In the genomic region with DNA sequence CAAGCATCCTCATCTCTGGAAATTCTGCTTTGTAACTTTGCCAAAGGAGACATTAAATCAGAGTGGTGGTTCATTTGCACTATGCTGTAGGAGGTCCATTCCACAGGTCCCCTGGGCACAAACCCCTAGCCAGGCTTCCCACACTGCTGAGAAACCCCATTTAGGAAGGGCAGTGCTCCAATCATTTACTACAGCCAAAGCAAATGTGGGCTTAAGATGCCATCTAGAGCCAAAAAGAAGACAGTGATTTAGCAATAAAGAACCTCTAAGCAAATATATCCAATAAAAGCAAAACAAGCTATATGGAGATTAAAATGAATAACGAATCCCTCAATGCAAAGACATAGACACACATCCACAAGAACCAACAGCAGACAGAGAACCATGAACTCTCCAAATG, we compare ENCODE assay signal across 12 cellular contexts.
DNase-seq lines count a peak whose midpoint lies in the region; ATAC-seq, FAIRE-seq and TF ChIP-seq lines count a peak whose summit lies in the region.
"Had no signal": no experiment of that assay in that cellular context is flagged by ENCODE, and none has a peak within 500 bp of the region (broad histone marks: within the 10 kb centered on the region; RNA-seq: fewer than 3 reads in every experiment).

No MANE protein-coding gene starts in this region.

- DNase-seq in ACHN (peak; percentile 45), GM12865 (ENCODE audit: low read depth) (peak; percentile 30), RCC 7860 (ENCODE audit: low spot score) (peak; percentile 27), fibroblast of the conjunctiva (ENCODE audit: low read depth) (peak; percentile 20)
- DNase-seq in naive thymus-derived CD4-positive, alpha-beta T cell = no peak
- DNase-seq in stimulated activated naive CD8-positive, alpha-beta T cell treated with anti-CD3 and anti-CD28 coated beads, Interleukin-15, amount 100 ng/mL, for 72 hours = no peak
- DNase-seq: adrenal gland had no signal

- ATAC-seq in GM21737 (IDR thresholded peaks at IDR 0.05; ENCODE audit: unreplicated experiment) (no peak), GM18519 (IDR thresholded peaks at IDR 0.05; ENCODE audit: low FRiP score, unreplicated experiment) (no peak)
- no peak for ATAC-seq in naive thymus-derived CD4-positive, alpha-beta T cell
- no peak for ATAC-seq in stimulated activated naive CD8-positive, alpha-beta T cell treated with anti-CD3 and anti-CD28 coated beads, Interleukin-15, amount 100 ng/mL, for 72 hours

- FAIRE-seq in RCC 7860 (lab: Jason Lieb, UNC) = no peak
- FAIRE-seq: urothelium cell line had no signal

- H3K4me1 Mint-ChIP-seq in naive thymus-derived CD4-positive, alpha-beta T cell = no peaks in the 10 kb centered on the region
- H3K4me1 Mint-ChIP-seq in stimulated activated naive CD8-positive, alpha-beta T cell treated with anti-CD3 and anti-CD28 coated beads, Interleukin-15, amount 100 ng/mL, for 72 hours = no peaks in the 10 kb centered on the region

- H3K27ac Mint-ChIP-seq in naive thymus-derived CD4-positive, alpha-beta T cell = no peak overlapping the region
- H3K27ac Mint-ChIP-seq in stimulated activated naive CD8-positive, alpha-beta T cell treated with anti-CD3 and anti-CD28 coated beads, Interleukin-15, amount 100 ng/mL, for 72 hours = no peak overlapping the region

- peaks cover 0 to 30% (median 16%) of the 10 kb centered on the region in 5 donors for H3K36me3 Mint-ChIP-seq in naive thymus-derived CD4-positive, alpha-beta T cell

- no peak overlapping the region for H3K4me3 Mint-ChIP-seq in naive thymus-derived CD4-positive, alpha-beta T cell
- no peak overlapping the region for H3K4me3 Mint-ChIP-seq in stimulated activated naive CD8-positive, alpha-beta T cell treated with anti-CD3 and anti-CD28 coated beads, Interleukin-15, amount 100 ng/mL, for 72 hours

- peaks cover 9 to 39% (median 23%) of the 10 kb centered on the region in 11 donors for H3K9me3 Mint-ChIP-seq in naive thymus-derived CD4-positive, alpha-beta T cell
- H3K9me3 Mint-ChIP-seq in stimulated activated naive CD8-positive, alpha-beta T cell treated with anti-CD3 and anti-CD28 coated beads, Interleukin-15, amount 100 ng/mL, for 72 hours = peaks cover 22 to 33% of the 10 kb centered on the region in 2 donors

- no peaks in the 10 kb centered on the region for H3K36me3 ChIP-seq in naive thymus-derived CD4-positive, alpha-beta T cell (ENCODE audit: control insufficient read depth in 2 of 3, insufficient read depth in 3 of 3, low read length in 3 of 3)
- H3K36me3 ChIP-seq: adrenal gland, HAP-1 had no signal

- in situ Hi-C loops in ACHN (cut with HindIII; ENCODE audit: low pct_ligation_motif_present, low pct_unique_long_range_greater_than_20kb, low sequenced_read_pairs) = no loop called here

- intact Hi-C loops in naive thymus-derived CD4-positive, alpha-beta T cell (cut with micrococcal nuclease) = loop anchor here in 1 of 2 donors (1.0 kb wide), 2 partner anchors 175 to 350 kb away; no protein-coding TSS in a partner anchor

- POLR2A ChIA-PET in naive thymus-derived CD4-positive, alpha-beta T cell (lab: Charles Lee) = no interaction called here

- H3K27me3 ChIP-seq in naive thymus-derived CD4-positive, alpha-beta T cell (ENCODE audit: control insufficient read depth in 2 of 2, insufficient read depth in 2 of 2, low read length in 2 of 2) = peaks cover 0 to 4% of the 10 kb centered on the region in 2 donors
- H3K27me3 ChIP-seq: adrenal gland had no signal

- H3K27ac ChIP-seq in naive thymus-derived CD4-positive, alpha-beta T cell (ENCODE audit: low read depth, low read length) = no peak overlapping the region
- H3K27ac ChIP-seq: adrenal gland, KMS-11 had no signal

- CTCF ChIA-PET in naive thymus-derived CD4-positive, alpha-beta T cell (lab: Charles Lee) = no interaction called here

- H3K4me1 ChIP-seq in naive thymus-derived CD4-positive, alpha-beta T cell (ENCODE audit: control insufficient read depth in 2 of 2, insufficient read depth in 2 of 2, low read length in 2 of 2) = no peaks in the 10 kb centered on the region
- H3K4me1 ChIP-seq: adrenal gland, HAP-1 had no signal

- peak; percentile 12 for TF ChIP-seq CTCF in GM12865 (IDR thresholded peaks at IDR 0.05; ENCODE audit: insufficient read depth, low read depth, low read length, missing control alignments)

- peaks cover 0 to 5% (median 0%) of the 10 kb centered on the region in 3 experiments for H3K9me3 ChIP-seq in naive thymus-derived CD4-positive, alpha-beta T cell (ENCODE audit: control insufficient read depth in 2 of 3, low read length in 3 of 3)

- peaks cover 8 to 32% (median 23%) of the 10 kb centered on the region in 5 donors for H3K27me3 Mint-ChIP-seq in naive thymus-derived CD4-positive, alpha-beta T cell
- peaks cover 7% of the 10 kb centered on the region for H3K27me3 Mint-ChIP-seq in stimulated activated naive CD8-positive, alpha-beta T cell treated with anti-CD3 and anti-CD28 coated beads, Interleukin-15, amount 100 ng/mL, for 72 hours

- H3K4me3 ChIP-seq in GM12865 (ENCODE audit: low read depth, low read length) = no peak overlapping the region
- H3K4me3 ChIP-seq in naive thymus-derived CD4-positive, alpha-beta T cell (ENCODE audit: low read length) = no peak overlapping the region
- H3K4me3 ChIP-seq: adrenal gland, HAP-1 had no signal

Comparison
In these comparisons a context has a peak if more than half of its experiments do, and no peak if none do; other contexts are left out.
1. DNase-seq: peak in ACHN (single experiment), GM12865 (single experiment), RCC 7860 (single experiment) and fibroblast of the conjunctiva (single experiment); none in naive thymus-derived CD4-positive, alpha-beta T cell (0 of 9) and stimulated activated naive CD8-positive, alpha-beta T cell treated with anti-CD3 and anti-CD28 coated beads, Interleukin-15, amount 100 ng/mL, for 72 hours (0 of 2).